In genomic region chr10:98257961-98258360, GRCh38 we compare ENCODE assay signal across 22 cellular contexts. TPM values are rescaled to one million over a fixed set of nuclear protein-coding genes. Genes with fewer than 3 reads are reported as not detected.
"Had no signal": no experiment of that assay in that cellular context is flagged by ENCODE, and none has a peak within 500 bp of the region (broad histone marks: within the 10 kb centered on the region; RNA-seq: fewer than 3 reads in every experiment).

No MANE protein-coding gene starts in this region.

- ATAC-seq: esophagus mucosa; gastrocnemius medialis; left ventricle myocardium superior; lower lobe of right lung; natural killer cell treated with Interleukin-12 subunit alpha and Interleukin-12 subunit beta and Interleukin-15 and Interleukin-18, amount 100 ng/mL, for 72 hours; right cardiac atrium; stimulated activated memory B cell treated with anti-CD40 and anti-IgM and Interleukin-4, amounts not matched to agents 10 μg/mL and 1 μg/mL and 100 μg/mL, for 72 hours; stimulated activated naive CD8-positive, alpha-beta T cell treated with anti-CD3 and anti-CD28 coated beads, Interleukin-15, Interleukin-2, amounts not matched to agents 100 U/mL and 50 U/mL, for 24 hours had no signal

- H3K9me3 ChIP-seq: colonic mucosa, gastrocnemius medialis, lower lobe of right lung, prostate gland, sigmoid colon, testis, tibial artery, upper lobe of left lung had no signal

- H3K4me1 ChIP-seq: colonic mucosa had no signal

- H3K27me3 ChIP-seq: colonic mucosa, gastrocnemius medialis, sigmoid colon, testis, tibial artery, upper lobe of left lung had no signal

- H3K36me3 ChIP-seq: colonic mucosa, gastrocnemius medialis, prostate gland had no signal

- DNase-seq: colonic mucosa; effector CD8-positive, alpha-beta T cell; endodermal cell; gastrocnemius medialis; head of caudate nucleus; left ventricle myocardium superior; lower lobe of right lung; naive B cell; nucleus accumbens; right cardiac atrium; sigmoid colon; stimulated activated CD4-positive, alpha-beta T cell treated with anti-CD3 and anti-CD28 coated beads, Interleukin-4, amount 100 ng/mL, for 4 hours; stimulated activated naive CD8-positive, alpha-beta T cell treated with anti-CD3 and anti-CD28 coated beads, Interleukin-15, Interleukin-2, amounts not matched to agents 100 U/mL and 50 U/mL, for 24 hours; substantia nigra; testis; tibial artery had no signal

- H3K4me3 ChIP-seq: colonic mucosa, gastrocnemius medialis, lower lobe of right lung, prostate gland, sigmoid colon, testis, tibial artery, upper lobe of left lung had no signal

- H3K27ac ChIP-seq: colonic mucosa, epithelial cell of prostate, gastrocnemius medialis, lower lobe of right lung, prostate gland, sigmoid colon, testis, tibial artery, upper lobe of left lung had no signal

RNA-seq across cellular contexts. Expression of gene LOXL4, which starts 10.0 kb away (rescaled TPM):
- total RNA-seq: natural killer cell treated with Interleukin-12 subunit alpha and Interleukin-12 subunit beta and Interleukin-15 and Interleukin-18, amount 100 ng/mL, for 72 hours had no signal
